In genomic region chr20:44717986-44718385, GRCh38 we compare ENCODE assay signal across 2 cellular contexts.
TF ChIP-seq lines count a peak whose summit lies in the region.

No MANE protein-coding gene starts in this region.

TF ChIP-seq in IMR-90, 13 proteins besides CTCF, POLR2A, EP300 and RAD21:
- TF ChIP-seq MAFK (IDR thresholded peaks at IDR 0.05; ENCODE audit: low read depth, low read length) (no peak), MAZ (IDR thresholded peaks at IDR 0.05; ENCODE audit: borderline replicate concordance, low read depth, low read length) (peak; percentile 26; the same call in 1 of the 2 replicates), RFX5 (IDR thresholded peaks at IDR 0.05; ENCODE audit: low read depth, low read length) (no peak)

TF ChIP-seq in K562, 482 proteins besides CTCF, POLR2A, EP300 and RAD21:
- TF ChIP-seq SRSF9 (IDR thresholded peaks at IDR 0.05; ENCODE audit: borderline replicate concordance, low read depth, low read length), result no peak
- 0 out of 2 replicates have a peak, but pooled peaks have one; percentile 31 for TF ChIP-seq ZNF143 (CRISPR knock-in tag; IDR thresholded peaks at IDR 0.05)
- TF ChIP-seq VEZF1 (CRISPR knock-in tag; IDR thresholded peaks at IDR 0.05), result peak; percentile 35
- peak in 1 of 2 experiments; percentile 55; a peak in 1 of 4 replicates for TF ChIP-seq MAZ (CRISPR knock-in tag; conservative IDR thresholded peaks at IDR 0.05 in 1 of 2, IDR thresholded peaks at IDR 0.05 in 1 of 2)
